Comparison of ENCODE assay signal across 8 cellular contexts in the genomic region with DNA sequence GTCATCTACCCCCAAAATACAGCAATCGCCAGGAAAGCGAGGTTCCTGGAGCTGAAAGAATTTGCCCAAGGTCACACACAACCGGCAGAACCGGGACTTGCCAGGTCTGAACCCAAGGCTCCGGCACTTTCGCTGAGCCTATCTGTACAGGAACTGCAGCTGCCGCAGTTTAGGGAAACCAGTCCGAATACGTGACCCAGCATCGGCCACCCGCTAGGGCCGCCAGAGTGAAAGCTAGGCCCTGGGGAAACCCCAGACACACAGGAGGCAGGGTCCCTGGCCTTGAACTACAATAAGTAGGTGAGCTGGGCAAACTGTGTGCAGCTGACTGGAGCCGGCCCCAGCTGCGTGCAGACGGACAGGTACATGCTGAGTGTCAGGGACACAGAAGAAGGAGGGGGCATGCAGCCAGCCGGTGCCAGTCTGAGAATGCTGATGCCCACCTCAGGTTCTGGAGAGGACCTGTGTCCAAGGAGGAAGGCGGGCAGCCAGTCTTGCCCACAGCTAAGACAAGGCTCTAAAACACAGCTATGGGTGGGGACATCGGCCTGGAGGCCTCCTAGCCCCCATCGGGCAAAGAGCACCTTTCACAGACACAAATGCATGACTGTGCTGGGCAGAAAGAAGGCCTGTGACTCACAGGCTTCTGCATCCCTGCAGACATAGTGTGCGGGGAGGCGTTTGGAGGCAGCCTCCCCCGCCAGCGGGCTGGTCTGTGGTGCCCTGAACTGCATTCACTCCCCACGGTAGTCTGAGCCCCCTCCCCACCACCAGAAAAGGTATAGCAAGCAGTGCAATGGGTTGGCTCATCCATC.
DNase-seq lines count a peak whose midpoint lies in the region; ATAC-seq and TF ChIP-seq lines count a peak whose summit lies in the region.

No MANE protein-coding gene starts in this region.

- H3K9me3 Mint-ChIP-seq in activated CD4-positive, alpha-beta memory T cell treated with anti-CD3 and anti-CD28 coated beads, Interleukin-2, amount 10 ng/mL, durations not matched to agents 7 days and 5 days: no peaks in the 10 kb centered on the region

- no peak for TF ChIP-seq POLR2A in NB4 (IDR thresholded peaks at IDR 0.05; ENCODE audit: extremely low read depth, insufficient read length)

- H3K4me1 Mint-ChIP-seq in activated CD4-positive, alpha-beta memory T cell treated with anti-CD3 and anti-CD28 coated beads, Interleukin-2, amount 10 ng/mL, durations not matched to agents 7 days and 5 days: peaks cover 29% of the 10 kb centered on the region

- no peak overlapping the region for H3K4me3 ChIP-seq in NB4 (ENCODE audit: low read depth, low read length)

- H3K36me3 Mint-ChIP-seq in activated CD4-positive, alpha-beta memory T cell treated with anti-CD3 and anti-CD28 coated beads, Interleukin-2, amount 10 ng/mL, durations not matched to agents 7 days and 5 days (ENCODE audit: low read depth): peaks cover 2% of the 10 kb centered on the region

- TF ChIP-seq CTCF in GM10248 (IDR thresholded peaks at IDR 0.05; ENCODE audit: control extremely low read depth, extremely low read depth, low read depth, missing control alignments) (no peak), NB4 (IDR thresholded peaks at IDR 0.05; ENCODE audit: low read depth, low read length) (no peak)

- H3K27me3 Mint-ChIP-seq in activated CD4-positive, alpha-beta memory T cell treated with anti-CD3 and anti-CD28 coated beads, Interleukin-2, amount 10 ng/mL, durations not matched to agents 7 days and 5 days: peaks cover 9% of the 10 kb centered on the region

- no peak overlapping the region for H3K4me3 Mint-ChIP-seq in activated CD4-positive, alpha-beta memory T cell treated with anti-CD3 and anti-CD28 coated beads, Interleukin-2, amount 10 ng/mL, durations not matched to agents 7 days and 5 days

- POLR2A ChIA-PET in GM10248 (lab: Yijun Ruan, JAX): interaction anchor here (1.8 kb wide), 1 partner anchor 107 kb away, joined by 9 read pairs; the partner anchor contains the start of gene ID2
- POLR2A ChIA-PET in activated CD4-positive, alpha-beta memory T cell treated with anti-CD3 and anti-CD28 coated beads, Interleukin-2, amount 10 ng/mL, durations not matched to agents 7 days and 5 days (lab: Charles Lee): interaction anchor here (1.1 to 4.0 kb wide), 2 partner anchors 14 to 107 kb away, joined by 4 to 24 read pairs; partner anchors contain the start of gene ID2

- CTCF ChIA-PET in GM10248 (lab: Yijun Ruan, JAX): interaction anchor here (1.1 to 1.4 kb wide), 8 partner anchors 9 to 36 kb away, joined by 3 to 5 read pairs (median 4); no protein-coding TSS in a partner anchor
- CTCF ChIA-PET in activated CD4-positive, alpha-beta memory T cell treated with anti-CD3 and anti-CD28 coated beads, Interleukin-2, amount 10 ng/mL, durations not matched to agents 7 days and 5 days (lab: Charles Lee): interaction anchor here (0.8 to 2.5 kb wide), 5 partner anchors 11 to 29 kb away, joined by 3 to 7 read pairs (median 3); no protein-coding TSS in a partner anchor

- H3K27ac Mint-ChIP-seq in activated CD4-positive, alpha-beta memory T cell treated with anti-CD3 and anti-CD28 coated beads, Interleukin-2, amount 10 ng/mL, durations not matched to agents 7 days and 5 days: no peak overlapping the region

- DNase-seq in GM10248 (ENCODE audit: extremely low spot score): peak; percentile 77
- peak; percentile 72 for DNase-seq in NB4 (ENCODE audit: low read depth)
- peak; percentile 73 for DNase-seq in kidney tubule cell (ENCODE audit: low spot score)
- DNase-seq in NCI-H146 treated with DMSO at 0.1 percent for 48 hours (lab: John Stamatoyannopoulos, UW; ENCODE audit: unreplicated experiment): no peak
- DNase-seq in activated CD4-positive, alpha-beta memory T cell treated with anti-CD3 and anti-CD28 coated beads, Interleukin-2, amount 10 ng/mL, durations not matched to agents 7 days and 5 days: no peak
- no peak for DNase-seq in globus pallidus (ENCODE audit: low spot score)
- no peak for DNase-seq in AML-193 (lab: John Stamatoyannopoulos, UW)

- peak; percentile 63 for ATAC-seq in GM21717 (IDR thresholded peaks at IDR 0.05; ENCODE audit: unreplicated experiment)

Comparison
In these comparisons a context has a peak if more than half of its experiments do, and no peak if none do; other contexts are left out.
1. DNase-seq: peak in GM10248 (single experiment), NB4 (single experiment) and kidney tubule cell (single experiment); none in NCI-H146 treated with DMSO at 0.1 percent for 48 hours (single experiment), activated CD4-positive, alpha-beta memory T cell treated with anti-CD3 and anti-CD28 coated beads, Interleukin-2, amount 10 ng/mL, durations not matched to agents 7 days and 5 days (single experiment), globus pallidus (single experiment) and AML-193 (0 of 2).